In the genomic region with DNA sequence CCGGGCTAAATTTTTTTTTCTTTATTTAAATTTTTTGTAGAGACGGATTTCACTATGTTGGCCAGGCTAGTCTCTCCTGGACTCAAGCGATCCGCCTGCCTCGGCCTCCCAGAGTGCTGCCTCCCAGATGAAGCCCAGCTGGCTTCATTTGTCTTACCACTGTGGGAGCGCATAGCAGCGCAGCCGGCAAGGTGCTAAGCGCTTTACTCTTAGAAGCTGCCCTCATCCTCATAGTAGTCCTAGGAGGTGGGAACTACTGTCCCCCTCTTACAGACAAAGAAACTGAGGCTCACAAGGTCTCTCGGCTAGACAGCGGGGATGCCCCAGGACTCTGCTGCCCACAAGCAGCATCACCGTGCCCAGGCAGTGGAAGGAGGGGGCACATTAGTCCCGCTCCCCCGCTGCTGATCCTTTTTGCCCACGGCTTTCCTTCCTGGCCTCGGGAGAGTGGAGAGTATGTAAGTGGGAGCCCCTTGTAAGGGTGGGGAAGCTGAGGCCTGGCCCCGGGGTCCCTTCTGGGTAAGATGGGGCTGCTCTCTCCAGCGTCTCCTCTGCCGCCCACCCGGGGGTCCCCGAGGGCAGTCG, we compare ENCODE assay signal across 9 cellular contexts. TPM values are rescaled to one million over a fixed set of nuclear protein-coding genes. Genes with fewer than 3 reads are reported as not detected.
DNase-seq lines count a peak whose midpoint lies in the region; ATAC-seq and TF ChIP-seq lines count a peak whose summit lies in the region.
"Had no signal": no experiment of that assay in that cellular context is flagged by ENCODE, and none has a peak within 500 bp of the region (broad histone marks: within the 10 kb centered on the region; RNA-seq: fewer than 3 reads in every experiment).

No MANE protein-coding gene starts in this region.

- no peak overlapping the region for H3K9ac ChIP-seq in neural progenitor cell

- H3K9me3 ChIP-seq in Peyer's patch: no peaks in the 10 kb centered on the region
- no peaks in the 10 kb centered on the region for H3K9me3 ChIP-seq in neural progenitor cell (ENCODE audit: low read depth)

- peaks cover 45% of the 10 kb centered on the region for H3K27me3 Mint-ChIP-seq in neural progenitor cell (ENCODE audit: insufficient read depth, low read depth)

- H3K4me1 ChIP-seq in Peyer's patch (peaks cover 0 to 6% (median 1%) of the 10 kb centered on the region in 4 donors), neural progenitor cell (peaks cover 6% of the 10 kb centered on the region)

- peaks cover 2% of the 10 kb centered on the region for H3K9me3 Mint-ChIP-seq in neural progenitor cell

- no peak overlapping the region for H3K27ac Mint-ChIP-seq in neural progenitor cell

- peak; percentile 4 for ATAC-seq in esophagus mucosa

- H4K20me1 ChIP-seq in neural progenitor cell (ENCODE audit: low read depth): peaks cover 5% of the 10 kb centered on the region

- H3K36me3 ChIP-seq in Peyer's patch: peaks cover 0 to 5% (median 0%) of the 10 kb centered on the region in 3 donors
- H3K36me3 ChIP-seq in neural progenitor cell: no peaks in the 10 kb centered on the region

- H3K4me2 ChIP-seq in neural progenitor cell: peak overlapping the region; percentile 88

- peak overlapping the region; percentile 56 to 96 (median 70) for H3K4me3 ChIP-seq in Peyer's patch
- peak overlapping the region; percentile 56 for H3K4me3 ChIP-seq in neural progenitor cell

- H3K4me1 Mint-ChIP-seq in neural progenitor cell: peaks cover 8% of the 10 kb centered on the region

- no peak for DNase-seq in Peyer's patch
- DNase-seq in neural progenitor cell (ENCODE audit: low spot score): peak; percentile 43
- no peak for DNase-seq in NCI-H2107 treated with DMSO at 0.1 percent for 48 hours (lab: John Stamatoyannopoulos, UW; ENCODE audit: unreplicated experiment)
- no peak for DNase-seq in stimulated activated naive CD4-positive, alpha-beta T cell treated with Interleukin-2 at 50 U/mL for 16 hours (lab: John Stamatoyannopoulos, UW)
- DNase-seq in NCI-H2171 treated with DMSO at 0.1 percent for 48 hours (lab: John Stamatoyannopoulos, UW): no peak
- no peak for DNase-seq in activated CD8-positive, alpha-beta memory T cell treated with anti-CD3 and anti-CD28 coated beads for 24 hours

- H3K36me3 Mint-ChIP-seq in neural progenitor cell: no peaks in the 10 kb centered on the region

- no peaks in the 10 kb centered on the region for H3K27me3 ChIP-seq in Peyer's patch
- peaks cover 57% of the 10 kb centered on the region for H3K27me3 ChIP-seq in neural progenitor cell

- TF ChIP-seq POLR2A in Peyer's patch (IDR thresholded peaks at IDR 0.05): no peak

- TF ChIP-seq CTCF in C4-2B (conservative IDR thresholded peaks at IDR 0.05) (no peak), Peyer's patch (IDR thresholded peaks at IDR 0.05) (no peak), neural progenitor cell (IDR thresholded peaks at IDR 0.05) (no peak)

- H3K27ac ChIP-seq in C4-2B: peak overlapping the region; percentile 81
- peak overlapping the region; percentile 0 to 97 (median 85) for H3K27ac ChIP-seq in Peyer's patch
- H3K27ac ChIP-seq in neural progenitor cell: no peak overlapping the region

- H2AFZ ChIP-seq in neural progenitor cell (replicated peaks): peak overlapping the region; percentile 46

- H3K79me2 ChIP-seq in neural progenitor cell (ENCODE audit: low read depth): no peaks in the 10 kb centered on the region

- H3F3A ChIP-seq in neural progenitor cell (ENCODE audit: low read depth): peaks cover 15% of the 10 kb centered on the region

- H3K4me3 Mint-ChIP-seq in neural progenitor cell: peak overlapping the region; percentile 78

RNA-seq across cellular contexts. Expression of a gene that starts 0.7 kb away (rescaled TPM):
- total RNA-seq in Peyer's patch (100 to 1,000 TPM; 228 to 892 (median 538) TPM), esophagus mucosa (127 TPM), neural progenitor cell (ENCODE audit: low replicate concordance) (13.5 and 14.5 TPM in 2 replicates)

RNA-seq across cellular contexts. Expression of a gene that starts 14.2 kb away (rescaled TPM):
- under 1 TPM in 1 of 4 donors, not detected in 3; 0.53 TPM for total RNA-seq in Peyer's patch
- total RNA-seq in esophagus mucosa: not detected
- total RNA-seq in neural progenitor cell (ENCODE audit: low replicate concordance): 1.0 TPM in 1 of 2 replicates, not detected in the other
- total RNA-seq: RPMI7951 had no signal

RNA-seq across cellular contexts. Expression of a gene that starts 29.8 kb away (rescaled TPM):
- total RNA-seq in Peyer's patch (1 to 10 TPM in 1 of 4 donors, not detected in 3; 1.8 TPM), esophagus mucosa (not detected), neural progenitor cell (ENCODE audit: low replicate concordance) (9.6 and 21.4 TPM in 2 replicates)
